Comparison of ENCODE assay signal across 8 cellular contexts in the genomic region with DNA sequence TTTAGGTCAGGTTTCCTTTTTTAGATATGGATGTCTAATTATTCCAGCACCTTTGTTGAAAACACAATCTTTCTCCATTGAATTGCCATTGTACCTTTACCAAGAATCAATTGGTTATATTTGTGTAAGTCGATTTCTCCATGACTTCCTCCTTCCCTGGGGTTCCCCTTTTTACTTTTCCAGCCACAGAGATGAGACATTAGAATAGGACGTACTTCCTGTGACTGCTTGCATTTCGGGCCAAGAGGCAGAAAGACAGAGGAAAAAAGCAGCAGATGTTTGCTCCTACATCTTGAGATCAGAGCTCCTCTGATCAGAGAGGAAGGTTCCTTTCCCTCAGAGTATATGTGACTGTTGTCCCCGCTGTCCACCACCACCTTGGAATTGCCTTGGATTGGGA.
DNase-seq lines count a peak whose midpoint lies in the region; ATAC-seq and TF ChIP-seq lines count a peak whose summit lies in the region.

No MANE protein-coding gene starts in this region.

- H3K4me3 ChIP-seq in GM08714 (ENCODE audit: low read length) (peak overlapping the region; percentile 41; the same call in 1 of the 2 replicates), A673 (ENCODE audit: low read depth, low read length, poor library complexity, severe bottlenecking) (no peak overlapping the region)

- H3K27me3 ChIP-seq in A673 (replicated peaks; ENCODE audit: insufficient read depth, low read depth, low read length, poor library complexity) = no peaks in the 10 kb centered on the region

- no peak for TF ChIP-seq CTCF in A673 (conservative IDR thresholded peaks at IDR 0.05; ENCODE audit: low read depth, low read length)

- peaks cover 44% of the 10 kb centered on the region for H3K4me1 ChIP-seq in A673 (ENCODE audit: insufficient read depth, low read length, poor library complexity, severe bottlenecking)

- ATAC-seq in GM21390 (IDR thresholded peaks at IDR 0.05; ENCODE audit: unreplicated experiment) = no peak

- CTCF ChIA-PET in HEK293T (lab: Yijun Ruan, JAX) = no interaction called here
- CTCF ChIA-PET in A673 (lab: Charles Lee) = no interaction called here

- H3K27ac ChIP-seq in A673 (ENCODE audit: low read depth, low read length, poor library complexity, severe bottlenecking) = no peak overlapping the region

- H3K9me3 ChIP-seq in A673 (ENCODE audit: low read depth, low read length, poor library complexity, severe bottlenecking) = no peaks in the 10 kb centered on the region

- no peaks in the 10 kb centered on the region for H3K36me3 ChIP-seq in A673 (ENCODE audit: insufficient read depth, low read length, poor library complexity, severe bottlenecking)

- intact Hi-C loops in A673 (cut with micrococcal nuclease; ENCODE audit: unreplicated experiment) = loop anchor here (5.0 kb wide), 1 partner anchor 156 kb away; the partner anchor contains the start of gene SIPA1L1

- POLR2A ChIA-PET in HEK293T (lab: Yijun Ruan, JAX) (no interaction called here), A673 (lab: Charles Lee; ENCODE audit: low non-redundant PET) (no interaction called here)

- BruUV-seq in A673 (replicated peaks; lab: Mats Ljungman, UMichigan) = no TSS peak

- DNase-seq in NOMO-1 (lab: John Stamatoyannopoulos, UW; ENCODE audit: unreplicated experiment in 2 of 2) = peak; percentile 76 to 82
- peak; percentile 32 for DNase-seq in dermis blood vessel endothelial cell
- DNase-seq in putamen (ENCODE audit: low spot score) = peak; percentile 35
- DNase-seq in HEK293T (ENCODE audit: extremely low spot score) = no peak
- no peak for DNase-seq in NCI-H1694 treated with DMSO at 0.1 percent for 48 hours (lab: John Stamatoyannopoulos, UW)
- no peak for DNase-seq in A673 (ENCODE audit: low spot score)

TF ChIP-seq in HEK293T, 16 proteins besides CTCF, POLR2A, EP300 and RAD21:
- no peak for TF ChIP-seq FOXA1 (IDR thresholded peaks at IDR 0.05)
- TF ChIP-seq ZNF384 (IDR thresholded peaks at IDR 0.05) = no peak
- TF ChIP-seq LEF1 (IDR thresholded peaks at IDR 0.05; ENCODE audit: borderline replicate concordance) = no peak
- TF ChIP-seq FOXM1 (IDR thresholded peaks at IDR 0.05; ENCODE audit: borderline replicate concordance) = no peak
- no peak for TF ChIP-seq BHLHE40 (IDR thresholded peaks at IDR 0.05; ENCODE audit: borderline replicate concordance)
- TF ChIP-seq CTBP1 (IDR thresholded peaks at IDR 0.05; ENCODE audit: borderline replicate concordance) = no peak
- no peak for TF ChIP-seq L3MBTL2 (conservative IDR thresholded peaks at IDR 0.05)
- no peak for TF ChIP-seq HDGF (IDR thresholded peaks at IDR 0.05; ENCODE audit: borderline replicate concordance)
- no peak for TF ChIP-seq SP1 (IDR thresholded peaks at IDR 0.05)
- TF ChIP-seq ELF4 (IDR thresholded peaks at IDR 0.05) = no peak
- no peak for TF ChIP-seq FOXK2 (IDR thresholded peaks at IDR 0.05)
- no peak for TF ChIP-seq ARNT (IDR thresholded peaks at IDR 0.05)
- TF ChIP-seq TARDBP (IDR thresholded peaks at IDR 0.05) = no peak
- TF ChIP-seq, protein P1, sequence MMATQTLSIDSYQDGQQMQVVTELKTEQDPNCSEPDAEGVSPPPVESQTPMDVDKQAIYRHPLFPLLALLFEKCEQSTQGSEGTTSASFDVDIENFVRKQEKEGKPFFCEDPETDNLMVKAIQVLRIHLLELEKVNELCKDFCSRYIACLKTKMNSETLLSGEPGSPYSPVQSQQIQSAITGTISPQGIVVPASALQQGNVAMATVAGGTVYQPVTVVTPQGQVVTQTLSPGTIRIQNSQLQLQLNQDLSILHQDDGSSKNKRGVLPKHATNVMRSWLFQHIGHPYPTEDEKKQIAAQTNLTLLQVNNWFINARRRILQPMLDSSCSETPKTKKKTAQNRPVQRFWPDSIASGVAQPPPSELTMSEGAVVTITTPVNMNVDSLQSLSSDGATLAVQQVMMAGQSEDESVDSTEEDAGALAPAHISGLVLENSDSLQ (IDR thresholded peaks at IDR 0.05) = no peak
- no peak for TF ChIP-seq SUZ12 (IDR thresholded peaks at IDR 0.05)
- no peak for TF ChIP-seq NFRKB (IDR thresholded peaks at IDR 0.05)

Comparison
In these comparisons a context has a peak if more than half of its experiments do, and no peak if none do; other contexts are left out.
1. DNase-seq: peak in NOMO-1 (2 of 2), dermis blood vessel endothelial cell (single experiment) and putamen (single experiment); none in HEK293T (single experiment), NCI-H1694 treated with DMSO at 0.1 percent for 48 hours (single experiment) and A673 (single experiment).